In the genomic region with DNA sequence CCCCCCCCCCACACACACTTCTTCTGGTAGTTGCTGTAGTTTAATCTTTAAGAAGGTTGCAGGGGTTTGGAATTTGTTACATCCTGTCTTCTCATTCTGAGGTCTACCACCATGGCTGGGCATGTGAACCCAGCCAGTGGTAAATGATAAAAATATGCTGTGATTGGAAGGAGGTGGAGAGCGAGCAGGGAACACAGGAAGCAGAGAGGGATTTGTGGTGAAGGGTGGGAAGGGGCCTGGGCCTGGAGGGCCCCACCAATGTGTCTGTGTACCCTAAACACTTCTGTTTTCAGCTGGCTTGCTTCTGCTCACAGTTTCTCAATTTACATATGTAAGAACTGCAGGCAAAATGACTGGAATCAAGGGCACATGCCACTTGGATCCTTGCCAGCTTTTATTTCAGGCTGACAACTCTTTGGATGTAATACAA, we compare ENCODE assay signal across 9 cellular contexts.
DNase-seq lines count a peak whose midpoint lies in the region; ATAC-seq and TF ChIP-seq lines count a peak whose summit lies in the region.
"Had no signal": no experiment of that assay in that cellular context is flagged by ENCODE, and none has a peak within 500 bp of the region (broad histone marks: within the 10 kb centered on the region; RNA-seq: fewer than 3 reads in every experiment).

No MANE protein-coding gene starts in this region.

- H3K9me3 ChIP-seq in H9 (ENCODE audit: control insufficient read depth, low read depth, low read length), result no peaks in the 10 kb centered on the region

- H3K4me3 Mint-ChIP-seq in H9 (no peak overlapping the region), nephron (no peak overlapping the region)

- H3K79me2 ChIP-seq in H9 (ENCODE audit: insufficient read depth, low read length), result no peaks in the 10 kb centered on the region

- no peaks in the 10 kb centered on the region; the same call in 1 of the 2 replicates for H3K4me1 ChIP-seq in H9 (ENCODE audit: insufficient read depth, low read length)

- no peak overlapping the region; the same call in 1 of the 2 replicates for H3K14ac ChIP-seq in H9 (ENCODE audit: insufficient read depth, low read length)

- H3K27ac Mint-ChIP-seq in H9, result peak overlapping the region in 2 of 3 experiments; percentile 13 to 89; a peak in 3 of 7 replicates
- H3K27ac Mint-ChIP-seq in nephron, result peak overlapping the region; percentile 9 to 55 (median 39)

- H3K23me2 ChIP-seq in H9 (ENCODE audit: insufficient read length, low read depth, low read length, poor library complexity, severe bottlenecking), result no peaks in the 10 kb centered on the region

- H4K8ac ChIP-seq in H9 (replicated peaks; ENCODE audit: insufficient read length, low read depth, low read length), result no peak overlapping the region

- no peaks in the 10 kb centered on the region for H3K9me3 Mint-ChIP-seq in H9
- no peaks in the 10 kb centered on the region for H3K9me3 Mint-ChIP-seq in nephron

- H3K4me2 ChIP-seq in H9 (ENCODE audit: insufficient read depth, insufficient read length, low read length), result no peak overlapping the region

- TF ChIP-seq CTCF in H9 (conservative IDR thresholded peaks at IDR 0.05), result no peak
- TF ChIP-seq CTCF in nephron (IDR thresholded peaks at IDR 0.05; ENCODE audit: unreplicated experiment in 3 of 3), result no peak

- no peak overlapping the region for H3K9ac ChIP-seq in H9 (ENCODE audit: extremely low read depth, insufficient read length, low read length)

- H4K5ac ChIP-seq in H9 (ENCODE audit: insufficient read length, low read depth, low read length), result no peak overlapping the region

- H3K27me3 ChIP-seq in H9 (ENCODE audit: insufficient read depth, low read length), result no peaks in the 10 kb centered on the region

- H3K4me1 Mint-ChIP-seq in H9 (peaks cover 15 to 16% of the 10 kb centered on the region in 2 experiments), nephron (peaks cover 40% of the 10 kb centered on the region)

- H2AFZ ChIP-seq in H9 (ENCODE audit: low read length), result no peak overlapping the region

- no peak overlapping the region for H3K4ac ChIP-seq in H9 (ENCODE audit: low read depth, low read length)

- H2BK12ac ChIP-seq in H9 (ENCODE audit: insufficient read length, low read depth, low read length), result no peak overlapping the region

- no CpG with 5 or more reads among the region's 1 CpG for WGBS in H9 (ENCODE audit: extremely low coverage, insufficient read length, low lambda C conversion rate)

- no peak overlapping the region for H2BK15ac ChIP-seq in H9 (ENCODE audit: low read depth, low read length)

- H3K18ac ChIP-seq in H9 (ENCODE audit: insufficient read length, low read depth, low read length), result no peak overlapping the region

- ATAC-seq in HG03521 (IDR thresholded peaks at IDR 0.05; ENCODE audit: unreplicated experiment), result no peak
- ATAC-seq in GM21737 (IDR thresholded peaks at IDR 0.05; ENCODE audit: unreplicated experiment), result no peak
- ATAC-seq: left lobe of liver had no signal

- H3K36me3 Mint-ChIP-seq in H9 (ENCODE audit: insufficient read depth in 1 of 3, low read depth in 3 of 3) (no peaks in the 10 kb centered on the region), nephron (ENCODE audit: low read depth) (no peaks in the 10 kb centered on the region)

- H3K27me3 Mint-ChIP-seq in H9 (ENCODE audit: low read depth), result no peaks in the 10 kb centered on the region
- peaks cover 4% of the 10 kb centered on the region for H3K27me3 Mint-ChIP-seq in nephron (ENCODE audit: low read depth)

- H4K91ac ChIP-seq in H9 (ENCODE audit: insufficient read length, low read depth, low read length), result no peak overlapping the region

- H3K27ac ChIP-seq in H9 (ENCODE audit: insufficient read length, low read depth, low read length), result no peak overlapping the region

- no peaks in the 10 kb centered on the region for H3K79me1 ChIP-seq in H9 (ENCODE audit: insufficient read depth, low read depth, low read length, poor library complexity, severe bottlenecking)

- H3K23ac ChIP-seq in H9 (ENCODE audit: insufficient read length, low read depth, low read length), result no peak overlapping the region

- no peaks in the 10 kb centered on the region for H4K20me1 ChIP-seq in H9 (ENCODE audit: control insufficient read depth, insufficient read depth, insufficient read length)

- H3K56ac ChIP-seq in H9 (ENCODE audit: insufficient read length, low read depth, low read length), result no peak overlapping the region

- no peak overlapping the region for H2AK5ac ChIP-seq in H9 (ENCODE audit: insufficient read length, low read length)

- H2BK5ac ChIP-seq in H9 (ENCODE audit: insufficient read length, low read length), result no peak overlapping the region

- no peak overlapping the region for H3T11ph ChIP-seq in H9 (ENCODE audit: low read length)

- DNase-seq in H9, result no peak
- peak; percentile 19 for DNase-seq in NCI-H2029 treated with DMSO at 0.1 percent for 48 hours (lab: John Stamatoyannopoulos, UW)
- DNase-seq in amniotic epithelial cell (ENCODE audit: low read depth), result peak; percentile 73
- DNase-seq in GM03348 (ENCODE audit: low spot score), result no peak
- DNase-seq in AG20443 (ENCODE audit: low spot score), result no peak

- H2BK120ac ChIP-seq in H9 (ENCODE audit: low read depth, low read length, poor library complexity, severe bottlenecking), result no peak overlapping the region

- H2BK20ac ChIP-seq in H9 (ENCODE audit: low read depth, low read length, poor library complexity, severe bottlenecking), result no peak overlapping the region

Comparison
In these comparisons a context has a peak if more than half of its experiments do, and no peak if none do; other contexts are left out.
1. DNase-seq: peak in NCI-H2029 treated with DMSO at 0.1 percent for 48 hours (single experiment) and amniotic epithelial cell (single experiment); none in H9 (single experiment), GM03348 (single experiment) and AG20443 (single experiment).